ENCODE assay signal across 1 cellular context in genomic region chr22:24978308-24978707, GRCh38.
TF ChIP-seq lines count a peak whose summit lies in the region.

No MANE protein-coding gene starts in this region.

TF ChIP-seq in endothelial cell of umbilical vein, 7 proteins besides CTCF, POLR2A, EP300 and RAD21 (continued from another document):
- TF ChIP-seq POLR2AphosphoS5 (IDR thresholded peaks at IDR 0.05; ENCODE audit: insufficient read depth, low read depth, low read length): no peak
- no peak for TF ChIP-seq GATA2 (IDR thresholded peaks at IDR 0.05; ENCODE audit: insufficient read depth, insufficient read length, low read depth, low read length)
